In the genomic region with DNA sequence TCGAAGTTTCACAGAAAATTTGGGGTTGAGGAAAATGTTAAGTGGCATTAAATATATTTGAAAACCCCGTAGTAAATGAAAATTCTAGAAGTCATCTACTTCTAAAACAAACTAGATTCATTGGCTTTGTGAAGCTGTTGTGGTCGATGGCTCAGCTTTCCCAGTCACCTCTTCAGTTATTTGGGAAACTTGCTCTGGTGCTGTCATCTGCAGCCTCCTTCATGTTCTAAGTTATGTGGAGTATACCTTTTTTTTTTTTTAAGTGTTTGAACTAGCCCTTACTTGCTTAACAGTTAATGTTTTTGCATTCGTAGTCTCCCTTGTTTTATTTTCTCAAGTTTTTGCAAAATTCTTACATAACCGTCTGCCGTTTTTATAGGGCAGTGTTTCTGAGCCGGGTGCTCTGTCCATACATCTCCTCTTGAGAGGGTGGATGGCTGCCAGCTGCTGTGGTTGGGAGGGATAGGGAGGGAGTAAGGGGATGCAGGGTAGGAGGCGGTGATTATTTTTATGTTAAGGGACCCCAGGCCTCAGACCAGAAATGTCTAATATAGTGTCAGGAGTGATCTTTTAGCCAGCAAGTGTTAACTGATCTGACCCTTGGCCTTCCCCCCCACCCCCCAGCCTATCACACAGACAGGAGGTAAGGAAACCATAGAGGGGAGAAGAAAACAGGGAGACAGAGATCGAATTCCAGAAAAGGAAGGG, we compare ENCODE assay signal across 15 cellular contexts. TPM values are rescaled to one million over a fixed set of nuclear protein-coding genes. Genes with fewer than 3 reads are reported as not detected.
DNase-seq lines count a peak whose midpoint lies in the region; ATAC-seq and TF ChIP-seq lines count a peak whose summit lies in the region.
"Had no signal": no experiment of that assay in that cellular context is flagged by ENCODE, and none has a peak within 500 bp of the region (broad histone marks: within the 10 kb centered on the region; RNA-seq: fewer than 3 reads in every experiment).

No MANE protein-coding gene starts in this region.

- 62% methylated on average over 9 of the region's 9 CpGs for WGBS in right cardiac atrium

- intact Hi-C loops in left ventricle myocardium inferior (cut with micrococcal nuclease) (no loop called here), right cardiac atrium (cut with DNase I) (loop anchor here in 2 of 4 donors (10.0 kb wide), 2 partner anchors 120 to 130 kb away; no protein-coding TSS in a partner anchor), vagina (cut with DNase I) (no loop called here)
- intact Hi-C loops in dendritic cell treated with granulocyte-macrophage colony-stimulating factor and Interleukin-4, amounts not matched to agents 40 ng/mL and 50 ng/mL, for 4 days (cut with micrococcal nuclease), result loop anchor here (5.0 kb wide), 1 partner anchor 37 kb away; no protein-coding TSS in a partner anchor

- H3K4me3 ChIP-seq in left ventricle myocardium inferior, result no peak overlapping the region
- no peak overlapping the region for H3K4me3 ChIP-seq in right cardiac atrium (ENCODE audit: low read length)
- H3K4me3 ChIP-seq in vagina, result no peak overlapping the region
- H3K4me3 ChIP-seq: skin epidermis, uterus had no signal

- H3K27me3 ChIP-seq in left ventricle myocardium inferior (ENCODE audit: low read depth), result no peaks in the 10 kb centered on the region
- no peaks in the 10 kb centered on the region for H3K27me3 ChIP-seq in right cardiac atrium (ENCODE audit: control insufficient read depth, insufficient read depth)
- H3K27me3 ChIP-seq in vagina, result no peaks in the 10 kb centered on the region
- H3K27me3 ChIP-seq: uterus had no signal

- H3K27ac ChIP-seq in left ventricle myocardium inferior (replicated peaks) (peak overlapping the region; percentile 97), right cardiac atrium (ENCODE audit: low read length) (no peak overlapping the region), vagina (peak overlapping the region; percentile 49)

- DNase-seq in left ventricle myocardium inferior, result no peak
- DNase-seq in right cardiac atrium, result no peak
- no peak for DNase-seq in naive thymus-derived CD8-positive, alpha-beta T cell
- DNase-seq in vagina (ENCODE audit: extremely low spot score in 2 of 2), result no peak
- no peak for DNase-seq in stimulated activated naive CD8-positive, alpha-beta T cell treated with anti-CD3 and anti-CD28 coated beads, Interleukin-15, amount 100 ng/mL, for 72 hours
- DNase-seq: activated B cell treated with CpG ODN at 0.5 μM for 24 hours, amygdala, dermis blood vessel endothelial cell, DND-41, NCI-H2171 treated with DMSO at 0.1 percent for 48 hours, uterus had no signal

- H3K36me3 Mint-ChIP-seq in dendritic cell treated with granulocyte-macrophage colony-stimulating factor and Interleukin-4, amounts not matched to agents 40 ng/mL and 50 ng/mL, for 4 days (ENCODE audit: low read depth), result peaks cover 53% of the 10 kb centered on the region
- peaks cover 0 to 5% (median 0%) of the 10 kb centered on the region in 3 donors for H3K36me3 Mint-ChIP-seq in naive thymus-derived CD8-positive, alpha-beta T cell

- H3K9me3 Mint-ChIP-seq in dendritic cell treated with granulocyte-macrophage colony-stimulating factor and Interleukin-4, amounts not matched to agents 40 ng/mL and 50 ng/mL, for 4 days, result no peaks in the 10 kb centered on the region
- H3K9me3 Mint-ChIP-seq in naive thymus-derived CD8-positive, alpha-beta T cell, result no peaks in the 10 kb centered on the region
- no peaks in the 10 kb centered on the region for H3K9me3 Mint-ChIP-seq in stimulated activated naive CD8-positive, alpha-beta T cell treated with anti-CD3 and anti-CD28 coated beads, Interleukin-15, amount 100 ng/mL, for 72 hours
- H3K9me3 Mint-ChIP-seq: activated B cell treated with CpG ODN at 0.5 μM for 24 hours had no signal

- TF ChIP-seq CTCF in left ventricle myocardium inferior (IDR thresholded peaks at IDR 0.05; ENCODE audit: borderline replicate concordance), result no peak
- no peak for TF ChIP-seq CTCF in vagina (IDR thresholded peaks at IDR 0.05)

- TF ChIP-seq POLR2A in vagina (IDR thresholded peaks at IDR 0.05), result no peak

- no peak for ATAC-seq in right cardiac atrium
- no peak for ATAC-seq in naive thymus-derived CD8-positive, alpha-beta T cell
- ATAC-seq in stimulated activated naive CD8-positive, alpha-beta T cell treated with anti-CD3 and anti-CD28 coated beads, Interleukin-15, amount 100 ng/mL, for 72 hours, result no peak
- ATAC-seq in HG03460 (IDR thresholded peaks at IDR 0.05; ENCODE audit: unreplicated experiment), result no peak
- no peak for ATAC-seq in HG02885 (IDR thresholded peaks at IDR 0.05; ENCODE audit: poor library complexity, unreplicated experiment)

- H3K27ac Mint-ChIP-seq in dendritic cell treated with granulocyte-macrophage colony-stimulating factor and Interleukin-4, amounts not matched to agents 40 ng/mL and 50 ng/mL, for 4 days, result peak overlapping the region; percentile 71
- H3K27ac Mint-ChIP-seq in naive thymus-derived CD8-positive, alpha-beta T cell, result peak overlapping the region; percentile 62 to 96 (median 90)
- H3K27ac Mint-ChIP-seq in stimulated activated naive CD8-positive, alpha-beta T cell treated with anti-CD3 and anti-CD28 coated beads, Interleukin-15, amount 100 ng/mL, for 72 hours, result no peak overlapping the region

- H3K4me3 Mint-ChIP-seq in dendritic cell treated with granulocyte-macrophage colony-stimulating factor and Interleukin-4, amounts not matched to agents 40 ng/mL and 50 ng/mL, for 4 days, result no peak overlapping the region
- peak overlapping the region in 6 of 10 donors; percentile 5 to 83 (median 52) for H3K4me3 Mint-ChIP-seq in naive thymus-derived CD8-positive, alpha-beta T cell
- peak overlapping the region in 1 of 2 donors; percentile 65 for H3K4me3 Mint-ChIP-seq in stimulated activated naive CD8-positive, alpha-beta T cell treated with anti-CD3 and anti-CD28 coated beads, Interleukin-15, amount 100 ng/mL, for 72 hours
- H3K4me3 Mint-ChIP-seq: activated B cell treated with CpG ODN at 0.5 μM for 24 hours had no signal

- no peaks in the 10 kb centered on the region for H3K27me3 Mint-ChIP-seq in dendritic cell treated with granulocyte-macrophage colony-stimulating factor and Interleukin-4, amounts not matched to agents 40 ng/mL and 50 ng/mL, for 4 days
- no peaks in the 10 kb centered on the region for H3K27me3 Mint-ChIP-seq in naive thymus-derived CD8-positive, alpha-beta T cell
- H3K27me3 Mint-ChIP-seq in stimulated activated naive CD8-positive, alpha-beta T cell treated with anti-CD3 and anti-CD28 coated beads, Interleukin-15, amount 100 ng/mL, for 72 hours, result no peaks in the 10 kb centered on the region
- H3K27me3 Mint-ChIP-seq: activated B cell treated with CpG ODN at 0.5 μM for 24 hours had no signal

- POLR2A ChIA-PET in naive thymus-derived CD8-positive, alpha-beta T cell (lab: Charles Lee), result interaction anchor here (0.7 to 14.0 kb wide), 8 partner anchors 8 to 82 kb away, joined by 3 to 139 read pairs (median 4); no protein-coding TSS in a partner anchor

- H3K9me3 ChIP-seq in left ventricle myocardium inferior (replicated peaks), result no peaks in the 10 kb centered on the region
- H3K9me3 ChIP-seq in right cardiac atrium (ENCODE audit: control insufficient read depth, low read length), result no peaks in the 10 kb centered on the region
- H3K9me3 ChIP-seq in vagina, result no peaks in the 10 kb centered on the region
- H3K9me3 ChIP-seq: uterus had no signal

- H3K36me3 ChIP-seq in left ventricle myocardium inferior (no peaks in the 10 kb centered on the region), vagina (no peaks in the 10 kb centered on the region)
- H3K36me3 ChIP-seq: uterus had no signal

- H3K4me1 ChIP-seq in left ventricle myocardium inferior (peaks cover 84% of the 10 kb centered on the region), right cardiac atrium (ENCODE audit: control insufficient read depth, insufficient read depth, low read length) (peaks cover 18% of the 10 kb centered on the region), vagina (peaks cover 60% of the 10 kb centered on the region)

- H3K4me1 Mint-ChIP-seq in dendritic cell treated with granulocyte-macrophage colony-stimulating factor and Interleukin-4, amounts not matched to agents 40 ng/mL and 50 ng/mL, for 4 days (ENCODE audit: low read depth), result peaks cover 64% of the 10 kb centered on the region
- H3K4me1 Mint-ChIP-seq in naive thymus-derived CD8-positive, alpha-beta T cell, result peaks cover 56 to 87% (median 82%) of the 10 kb centered on the region in 4 donors
- H3K4me1 Mint-ChIP-seq in stimulated activated naive CD8-positive, alpha-beta T cell treated with anti-CD3 and anti-CD28 coated beads, Interleukin-15, amount 100 ng/mL, for 72 hours, result peaks cover 71% of the 10 kb centered on the region

RNA-seq across cellular contexts. Expression of a gene that starts 7.1 kb away (rescaled TPM):
- 33.3 TPM for total RNA-seq in left ventricle myocardium inferior
- 10 to 100 TPM; 35.3 to 40.4 (median 38.0) TPM for total RNA-seq in right cardiac atrium
- polyA plus RNA-seq in right cardiac atrium, result 7.8 TPM
- total RNA-seq in naive thymus-derived CD8-positive, alpha-beta T cell, result 10 to 100 TPM; 47.1 to 53.0 TPM
- polyA plus RNA-seq in naive thymus-derived CD8-positive, alpha-beta T cell, result 1 to 10 TPM; 2.5 to 5.8 (median 5.0) TPM
- 57.2 TPM for total RNA-seq in vagina

Comparison
In these comparisons a context has a peak if more than half of its experiments do, and no peak if none do; other contexts are left out.
1. H3K27ac Mint-ChIP-seq: peak in dendritic cell treated with granulocyte-macrophage colony-stimulating factor and Interleukin-4, amounts not matched to agents 40 ng/mL and 50 ng/mL, for 4 days (single experiment) and naive thymus-derived CD8-positive, alpha-beta T cell (10 of 10); none in stimulated activated naive CD8-positive, alpha-beta T cell treated with anti-CD3 and anti-CD28 coated beads, Interleukin-15, amount 100 ng/mL, for 72 hours (0 of 2).